Comparison of ENCODE assay signal across 9 cellular contexts in genomic region chr16:89187337-89188063, GRCh38. TPM values are rescaled to one million over a fixed set of nuclear protein-coding genes. Genes with fewer than 3 reads are reported as not detected.
DNase-seq lines count a peak whose midpoint lies in the region; ATAC-seq and TF ChIP-seq lines count a peak whose summit lies in the region.
"Had no signal": no experiment of that assay in that cellular context is flagged by ENCODE, and none has a peak within 500 bp of the region (broad histone marks: within the 10 kb centered on the region; RNA-seq: fewer than 3 reads in every experiment).

No MANE protein-coding gene starts in this region.

- ATAC-seq in T-cell (replicated peaks in 1 of 4) = peak; percentile 21 to 51 (median 34)
- ATAC-seq in GM21381 (IDR thresholded peaks at IDR 0.05; ENCODE audit: unreplicated experiment) = no peak

- H3K4me3 ChIP-seq in fibroblast of pulmonary artery (replicated peaks; ENCODE audit: low read depth, low read length) = no peak overlapping the region
- H3K4me3 ChIP-seq: MG63 had no signal

- no peaks in the 10 kb centered on the region for H3K36me3 Mint-ChIP-seq in T-cell

- CTCF ChIA-PET in T-cell (lab: Charles Lee) = no interaction called here

- peak overlapping the region in 1 of 2 donors; percentile 58 for H3K27ac Mint-ChIP-seq in T-cell

- no peak overlapping the region for H3K4me3 Mint-ChIP-seq in T-cell

- POLR2A ChIA-PET in T-cell (lab: Charles Lee) = interaction anchor here in 1 of 2 donors (0.6 kb wide), 1 partner anchor 346 kb away, joined by 7 read pairs; no protein-coding TSS in a partner anchor

- peak; percentile 77 for DNase-seq in activated effector memory CD4-positive, alpha-beta T cell treated with anti-CD3 and anti-CD28 coated beads, Interleukin-2, amount 50 U/mL, for 16 hours
- no peak for DNase-seq in activated effector memory CD4-positive, alpha-beta T cell treated with Interleukin-2 at 50 U/mL for 16 hours
- peak in 18 of 34 experiments; percentile 23 to 56 (median 33) for DNase-seq in T-cell
- peak; percentile 38 for DNase-seq in fibroblast of pulmonary artery (ENCODE audit: low read depth)
- peak in 5 of 6 experiments; percentile 35 to 71 (median 37) for DNase-seq in stimulated activated naive CD4-positive, alpha-beta T cell (lab: John Stamatoyannopoulos, UW)
- no peak for DNase-seq in occipital lobe (lab: John Stamatoyannopoulos, UW)
- DNase-seq in GF-D8 (lab: John Stamatoyannopoulos, UW) = no peak
- DNase-seq: MG63 had no signal

- H3K9me3 Mint-ChIP-seq in T-cell = no peaks in the 10 kb centered on the region

- TF ChIP-seq CTCF in fibroblast of pulmonary artery (IDR thresholded peaks at IDR 0.05; ENCODE audit: low read length, missing control alignments) = no peak

- H3K27me3 Mint-ChIP-seq in T-cell = no peaks in the 10 kb centered on the region

- peaks cover 0 to 8% (median 2%) of the 10 kb centered on the region in 3 donors for H3K4me1 Mint-ChIP-seq in T-cell

RNA-seq across cellular contexts. Expression of gene SLC22A31, which starts 12.8 kb away (rescaled TPM):
- 1 to 10 TPM in 3 of 5 donors, under 1 TPM in 2; 0.49 to 2.7 (median 1.3) TPM for total RNA-seq in T-cell
- not detected for total RNA-seq in occipital lobe

RNA-seq across cellular contexts. Expression of gene CDH15, which starts 16.0 kb away (rescaled TPM):
- total RNA-seq in T-cell (under 1 TPM in 1 of 5 donors, not detected in 4; 0.19 TPM), occipital lobe (0.16 TPM)

RNA-seq across cellular contexts. Expression of gene ZNF778, which starts 30.0 kb away (rescaled TPM):
- total RNA-seq in T-cell = 10 to 100 TPM in 3 of 5 donors, 1 to 10 TPM in 2; 6.0 to 16.3 (median 13.6) TPM
- total RNA-seq in occipital lobe = 17.3 TPM

Comparison
In these comparisons a context has a peak if more than half of its experiments do, and no peak if none do; other contexts are left out.
1. DNase-seq: peak in activated effector memory CD4-positive, alpha-beta T cell treated with anti-CD3 and anti-CD28 coated beads, Interleukin-2, amount 50 U/mL, for 16 hours (single experiment), T-cell (18 of 34), fibroblast of pulmonary artery (single experiment) and stimulated activated naive CD4-positive, alpha-beta T cell (5 of 6); none in activated effector memory CD4-positive, alpha-beta T cell treated with Interleukin-2 at 50 U/mL for 16 hours (single experiment), occipital lobe (single experiment) and GF-D8 (single experiment).